In the genomic region with DNA sequence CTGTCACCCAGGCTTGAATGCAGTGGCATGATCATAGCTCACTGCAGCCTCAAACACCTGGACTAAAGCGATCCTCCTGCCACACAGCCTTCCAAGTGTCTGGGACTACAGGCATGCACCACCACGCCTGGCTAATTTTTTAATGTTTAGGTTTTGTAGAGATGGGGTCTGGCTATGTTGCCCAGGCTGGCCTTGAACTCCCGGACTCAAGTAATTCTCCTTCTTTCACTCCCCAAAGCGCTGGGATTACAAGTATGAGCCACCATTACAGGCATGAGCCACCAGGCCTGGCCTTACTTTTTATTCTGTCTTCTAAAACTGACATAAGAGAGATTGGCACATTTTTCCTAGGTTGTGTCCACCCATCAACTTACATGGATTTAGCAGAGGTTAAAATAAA, we compare ENCODE assay signal across 11 cellular contexts. TPM values are rescaled to one million over a fixed set of nuclear protein-coding genes. Genes with fewer than 3 reads are reported as not detected.
"Had no signal": no experiment of that assay in that cellular context is flagged by ENCODE, and none has a peak within 500 bp of the region (broad histone marks: within the 10 kb centered on the region; RNA-seq: fewer than 3 reads in every experiment).

No MANE protein-coding gene starts in this region.

- H3K4me3 ChIP-seq: smooth muscle cell, uterus had no signal

- H3K9me3 ChIP-seq: uterus had no signal

- H3K27ac ChIP-seq: uterus had no signal

- H3K36me3 ChIP-seq: uterus had no signal

- ATAC-seq: stimulated activated effector memory CD8-positive, alpha-beta T cell treated with anti-CD3 and anti-CD28 coated beads, Interleukin-12 subunit alpha, Interleukin-12 subunit beta, amount 100 ng/mL, for 72 hours; T-helper 17 cell had no signal

- DNase-seq: activated CD4-positive, alpha-beta T cell treated with anti-CD3 and anti-CD28 coated beads, Interleukin-2, amount 50 U/mL, for 1 hour; activated naive CD4-positive, alpha-beta T cell treated with anti-CD3 and anti-CD28 coated beads, Interleukin-2, amount 10 ng/mL, durations not matched to agents 7 days and 5 days; effector memory CD4-positive, alpha-beta T cell; immature natural killer cell; substantia nigra; T-helper 17 cell; uterus had no signal

- H3K27me3 ChIP-seq: uterus had no signal

- H3K4me1 ChIP-seq: uterus had no signal

RNA-seq across cellular contexts. Expression of a gene that starts 33.3 kb away (rescaled TPM):
- total RNA-seq: activated CD8-positive, alpha-beta memory T cell treated with anti-CD3 and anti-CD28 coated beads for 36 hours; activated T-helper 2 cell treated with anti-CD3 and anti-CD28 coated beads, Interferon-gamma antibody, Interleukin-2, Interleukin-4, amounts not matched to agents 10 μg/mL and 5 μg/mL and 100 μg/mL, durations not matched to agents 14 hours and 24 hours and 36 hours; T-helper 17 cell had no signal
- polyA plus RNA-seq: immature natural killer cell had no signal
